In genomic region chr20:63272105-63273078, GRCh38 we compare ENCODE assay signal across 8 cellular contexts. TPM values are rescaled to one million over a fixed set of nuclear protein-coding genes. Genes with fewer than 3 reads are reported as not detected.
DNase-seq lines count a peak whose midpoint lies in the region; ATAC-seq and TF ChIP-seq lines count a peak whose summit lies in the region.

Gene ARFGAP1, plus strand, starts transcription at chr20:63272813. Its CDS starts 2,768 bp downstream, at chr20:63275581.

- intact Hi-C loops in left colon (cut with DNase I, micrococcal nuclease), result no loop called here

- H3K27ac ChIP-seq in cingulate gyrus (ENCODE audit: low read depth, low read length), result peak within 1 kb of the TSS; percentile 10

- ATAC-seq in GM19043 (IDR thresholded peaks at IDR 0.05; ENCODE audit: low read depth, unreplicated experiment) (peak; percentile 90), HG03439 (IDR thresholded peaks at IDR 0.05; ENCODE audit: unreplicated experiment) (peak; percentile 80), left colon (peak; percentile 97)

- no peak for TF ChIP-seq CTCF in AG09319 (IDR thresholded peaks at IDR 0.05; ENCODE audit: low read depth, low read length)

- DNase-seq in AG09319 (ENCODE audit: extremely low read depth, low read depth) (peak; percentile 67), NCI-H510A (lab: John Stamatoyannopoulos, UW) (peak; percentile 90), left colon (peak; percentile 84 to 95)
- peak; percentile 85 to 88 for DNase-seq in activated CD4-positive, alpha-beta T cell treated with anti-CD3 and anti-CD28 coated beads for 4 hours
- DNase-seq in stimulated activated CD4-positive, alpha-beta T cell treated with anti-CD3 and anti-CD28 coated beads, Interleukin-1b, Interleukin-23, amount 100 ng/mL, for 4 hours (ENCODE audit: low read depth in 2 of 2), result peak; percentile 77 to 85

RNA-seq across cellular contexts. Expression of gene ARFGAP1, which starts in this region (rescaled TPM):
- 10 to 100 TPM; 67.4 to 95.2 TPM for total RNA-seq in left colon

Comparison
In these comparisons a context has a peak if more than half of its experiments do, and no peak if none do; other contexts are left out.
1. Peak in every context shown above with its lines: DNase-seq, ATAC-seq and H3K27ac ChIP-seq.